21 cellular contexts compared by ENCODE assay signal in genomic region chr13:99208845-99209527, GRCh38. TPM values are rescaled to one million over a fixed set of nuclear protein-coding genes. Genes with fewer than 3 reads are reported as not detected.
A peak's percentile ranks its signal among the peaks of the same experiment; 100 is the strongest.
DNase-seq lines count a peak whose midpoint lies in the region; ATAC-seq and TF ChIP-seq lines count a peak whose summit lies in the region.
"Had no signal": no experiment of that assay in that cellular context is flagged by ENCODE, and none has a peak within 500 bp of the region (broad histone marks: within the 10 kb centered on the region; RNA-seq: fewer than 3 reads in every experiment).

No MANE protein-coding gene starts in this region.

- H3K9ac ChIP-seq in neuronal stem cell (ENCODE audit: low read depth, low read length, poor library complexity) (no peak overlapping the region), mesendoderm (ENCODE audit: low read length) (no peak overlapping the region), neural progenitor cell (no peak overlapping the region)

- no peaks in the 10 kb centered on the region for H3K9me3 Mint-ChIP-seq in activated CD4-positive, alpha-beta memory T cell treated with anti-CD3 and anti-CD28 coated beads for 36 hours
- H3K9me3 Mint-ChIP-seq in activated CD4-positive, alpha-beta memory T cell treated with anti-CD3 and anti-CD28 coated beads, Interleukin-2, amount 10 ng/mL, durations not matched to agents 7 days and 5 days: no peaks in the 10 kb centered on the region
- H3K9me3 Mint-ChIP-seq in activated naive CD8-positive, alpha-beta T cell treated with anti-CD3 and anti-CD28 coated beads, Interleukin-2, amount 50 U/mL, for 24 hours: no peaks in the 10 kb centered on the region
- H3K9me3 Mint-ChIP-seq in neural progenitor cell: no peaks in the 10 kb centered on the region
- H3K9me3 Mint-ChIP-seq: mesothelial cell of epicardium had no signal

- H3K36me3 ChIP-seq in HEK293 (ENCODE audit: control insufficient read depth in 2 of 2, insufficient read depth in 1 of 2, low read length in 2 of 2) (peaks cover 0 to 4% of the 10 kb centered on the region in 2 experiments; a peak in 2 of 3 replicates), neuronal stem cell (replicated peaks in 1 of 2; ENCODE audit: control insufficient read depth in 2 of 2, insufficient read depth in 2 of 2, low read length in 2 of 2) (peaks cover 4 to 25% of the 10 kb centered on the region in 2 donors), mesendoderm (ENCODE audit: control insufficient read depth, insufficient read depth, low read length) (no peaks in the 10 kb centered on the region), neural progenitor cell (no peaks in the 10 kb centered on the region)
- H3K36me3 ChIP-seq: upper lobe of right lung had no signal

- no peaks in the 10 kb centered on the region for H3F3A ChIP-seq in neural progenitor cell (ENCODE audit: low read depth)

- no peak overlapping the region for H3K4me2 ChIP-seq in neuronal stem cell (ENCODE audit: insufficient read depth, low read length, poor library complexity, severe bottlenecking)
- no peak overlapping the region for H3K4me2 ChIP-seq in mesendoderm (ENCODE audit: low read length)
- no peak overlapping the region for H3K4me2 ChIP-seq in neural progenitor cell
- H3K4me2 ChIP-seq: A549 had no signal

- H3K27ac Mint-ChIP-seq in activated CD4-positive, alpha-beta memory T cell treated with anti-CD3 and anti-CD28 coated beads for 36 hours: peak overlapping the region; percentile 15
- H3K27ac Mint-ChIP-seq in activated CD4-positive, alpha-beta memory T cell treated with anti-CD3 and anti-CD28 coated beads, Interleukin-2, amount 10 ng/mL, durations not matched to agents 7 days and 5 days: no peak overlapping the region
- H3K27ac Mint-ChIP-seq in activated naive CD8-positive, alpha-beta T cell treated with anti-CD3 and anti-CD28 coated beads, Interleukin-2, amount 50 U/mL, for 24 hours: peak overlapping the region; percentile 43
- no peak overlapping the region for H3K27ac Mint-ChIP-seq in neural progenitor cell
- H3K27ac Mint-ChIP-seq: mesothelial cell of epicardium had no signal

- H2AFZ ChIP-seq in neuronal stem cell (ENCODE audit: low read length): no peak overlapping the region
- no peak overlapping the region for H2AFZ ChIP-seq in neural progenitor cell (replicated peaks)

- no peak overlapping the region for H3K27ac ChIP-seq in HEK293 (ENCODE audit: extremely low read depth, low read depth, low read length)
- H3K27ac ChIP-seq in neuronal stem cell (replicated peaks; ENCODE audit: low read length): no peak overlapping the region
- H3K27ac ChIP-seq in mesendoderm (ENCODE audit: low read depth, low read length): no peak overlapping the region
- H3K27ac ChIP-seq in neural progenitor cell: no peak overlapping the region
- H3K27ac ChIP-seq: A549, C4-2B, neutrophil, upper lobe of right lung had no signal

- H4K20me1 ChIP-seq in neural progenitor cell (ENCODE audit: low read depth): peaks cover 81% of the 10 kb centered on the region

- H3K4ac ChIP-seq in neuronal stem cell (ENCODE audit: low read length) (no peak overlapping the region), mesendoderm (ENCODE audit: low read depth, low read length) (no peak overlapping the region)

- H3K9me3 ChIP-seq in HEK293 (ENCODE audit: control insufficient read depth, insufficient read depth, low read depth, low read length): no peaks in the 10 kb centered on the region
- H3K9me3 ChIP-seq in neuronal stem cell (replicated peaks in 1 of 2; ENCODE audit: control insufficient read depth in 2 of 2, insufficient read depth in 1 of 2, low read depth in 1 of 2, low read length in 2 of 2): no peaks in the 10 kb centered on the region
- no peaks in the 10 kb centered on the region for H3K9me3 ChIP-seq in neural progenitor cell (ENCODE audit: low read depth)
- H3K9me3 ChIP-seq: A549, neutrophil, upper lobe of right lung had no signal

- no peak overlapping the region for H4K5ac ChIP-seq in mesendoderm (ENCODE audit: low read length)

- no peaks in the 10 kb centered on the region for H3K27me3 Mint-ChIP-seq in activated CD4-positive, alpha-beta memory T cell treated with anti-CD3 and anti-CD28 coated beads for 36 hours
- peaks cover 11% of the 10 kb centered on the region for H3K27me3 Mint-ChIP-seq in activated CD4-positive, alpha-beta memory T cell treated with anti-CD3 and anti-CD28 coated beads, Interleukin-2, amount 10 ng/mL, durations not matched to agents 7 days and 5 days
- H3K27me3 Mint-ChIP-seq in activated naive CD8-positive, alpha-beta T cell treated with anti-CD3 and anti-CD28 coated beads, Interleukin-2, amount 50 U/mL, for 24 hours: peaks cover 2% of the 10 kb centered on the region
- H3K27me3 Mint-ChIP-seq in neural progenitor cell (ENCODE audit: insufficient read depth, low read depth): peaks cover 2% of the 10 kb centered on the region

- H3K23ac ChIP-seq in neuronal stem cell (ENCODE audit: low read depth, low read length, poor library complexity) (no peak overlapping the region), mesendoderm (ENCODE audit: low read length) (no peak overlapping the region)

- H3K79me1 ChIP-seq in neuronal stem cell (ENCODE audit: low read depth, low read length): peaks cover 6% of the 10 kb centered on the region
- H3K79me1 ChIP-seq in mesendoderm (ENCODE audit: low read length): peaks cover 32% of the 10 kb centered on the region

- H2BK15ac ChIP-seq in neuronal stem cell (ENCODE audit: low read length) (no peak overlapping the region), mesendoderm (replicated peaks; ENCODE audit: low read depth) (no peak overlapping the region)

- H3K4me1 ChIP-seq in HEK293 (ENCODE audit: control insufficient read depth, insufficient read depth, low read length) (no peaks in the 10 kb centered on the region), neuronal stem cell (ENCODE audit: control insufficient read depth in 2 of 2, insufficient read depth in 1 of 2, low read depth in 1 of 2, low read length in 2 of 2) (peaks cover under 1 to 9% of the 10 kb centered on the region in 2 donors), mesendoderm (ENCODE audit: control insufficient read depth, low read depth, low read length) (peaks cover 1% of the 10 kb centered on the region), neural progenitor cell (peaks cover 3% of the 10 kb centered on the region)
- H3K4me1 ChIP-seq: A549, upper lobe of right lung had no signal

- H2BK120ac ChIP-seq in neuronal stem cell (ENCODE audit: low read depth, low read length) (no peak overlapping the region), mesendoderm (ENCODE audit: low read depth, low read length) (no peak overlapping the region)

- WGBS in neuronal stem cell (ENCODE audit: extremely low coverage in 2 of 2, insufficient read length in 2 of 2, insufficient replicate concordance in 1 of 2), 2 donors: no CpG with 5 or more reads among the region's 8 CpGs
- no CpG with 5 or more reads among the region's 8 CpGs for WGBS in mesendoderm (ENCODE audit: extremely low coverage, insufficient coverage, low lambda C conversion rate)

- POLR2A ChIA-PET in activated CD4-positive, alpha-beta memory T cell treated with anti-CD3 and anti-CD28 coated beads for 36 hours (lab: Charles Lee): interaction anchor here (1.0 kb wide), 1 partner anchor 10 kb away, joined by 3 read pairs; no protein-coding TSS in a partner anchor
- POLR2A ChIA-PET in activated CD4-positive, alpha-beta memory T cell treated with anti-CD3 and anti-CD28 coated beads, Interleukin-2, amount 10 ng/mL, durations not matched to agents 7 days and 5 days (lab: Charles Lee): interaction anchor here (1.0 to 2.2 kb wide), 2 partner anchors 8 to 49 kb away, joined by 3 to 10 read pairs; partner anchors contain the start of genes GPR18 and UBAC2
- POLR2A ChIA-PET in HEK293 (lab: Yijun Ruan, JAX): no interaction called here

- H3K4me1 Mint-ChIP-seq in activated CD4-positive, alpha-beta memory T cell treated with anti-CD3 and anti-CD28 coated beads for 36 hours (ENCODE audit: low read depth): peaks cover 78% of the 10 kb centered on the region
- peaks cover 38% of the 10 kb centered on the region for H3K4me1 Mint-ChIP-seq in activated CD4-positive, alpha-beta memory T cell treated with anti-CD3 and anti-CD28 coated beads, Interleukin-2, amount 10 ng/mL, durations not matched to agents 7 days and 5 days
- peaks cover 87% of the 10 kb centered on the region for H3K4me1 Mint-ChIP-seq in activated naive CD8-positive, alpha-beta T cell treated with anti-CD3 and anti-CD28 coated beads, Interleukin-2, amount 50 U/mL, for 24 hours
- peaks cover 24% of the 10 kb centered on the region for H3K4me1 Mint-ChIP-seq in neural progenitor cell

- peaks cover 30% of the 10 kb centered on the region for H3K36me3 Mint-ChIP-seq in activated CD4-positive, alpha-beta memory T cell treated with anti-CD3 and anti-CD28 coated beads for 36 hours
- H3K36me3 Mint-ChIP-seq in activated CD4-positive, alpha-beta memory T cell treated with anti-CD3 and anti-CD28 coated beads, Interleukin-2, amount 10 ng/mL, durations not matched to agents 7 days and 5 days (ENCODE audit: low read depth): peaks cover 37% of the 10 kb centered on the region
- H3K36me3 Mint-ChIP-seq in activated naive CD8-positive, alpha-beta T cell treated with anti-CD3 and anti-CD28 coated beads, Interleukin-2, amount 50 U/mL, for 24 hours (ENCODE audit: low read depth): peaks cover 47% of the 10 kb centered on the region
- peaks cover 29% of the 10 kb centered on the region for H3K36me3 Mint-ChIP-seq in neural progenitor cell

- H2BK5ac ChIP-seq in neuronal stem cell (ENCODE audit: low read length) (no peak overlapping the region), mesendoderm (ENCODE audit: low read length) (no peak overlapping the region)

- CTCF ChIA-PET in activated CD4-positive, alpha-beta memory T cell treated with anti-CD3 and anti-CD28 coated beads for 36 hours (lab: Charles Lee): no interaction called here
- CTCF ChIA-PET in activated CD4-positive, alpha-beta memory T cell treated with anti-CD3 and anti-CD28 coated beads, Interleukin-2, amount 10 ng/mL, durations not matched to agents 7 days and 5 days (lab: Charles Lee): no interaction called here
- CTCF ChIA-PET in HEK293 (lab: Yijun Ruan, JAX): no interaction called here

- no peak for ATAC-seq in activated naive CD8-positive, alpha-beta T cell treated with anti-CD3 and anti-CD28 coated beads, Interleukin-2, amount 50 U/mL, for 24 hours
- ATAC-seq: A549, upper lobe of right lung had no signal

- H3K4me3 Mint-ChIP-seq in activated CD4-positive, alpha-beta memory T cell treated with anti-CD3 and anti-CD28 coated beads for 36 hours: no peak overlapping the region
- no peak overlapping the region for H3K4me3 Mint-ChIP-seq in activated CD4-positive, alpha-beta memory T cell treated with anti-CD3 and anti-CD28 coated beads, Interleukin-2, amount 10 ng/mL, durations not matched to agents 7 days and 5 days
- H3K4me3 Mint-ChIP-seq in activated naive CD8-positive, alpha-beta T cell treated with anti-CD3 and anti-CD28 coated beads, Interleukin-2, amount 50 U/mL, for 24 hours: no peak overlapping the region
- H3K4me3 Mint-ChIP-seq in neural progenitor cell: no peak overlapping the region
- H3K4me3 Mint-ChIP-seq: mesothelial cell of epicardium had no signal

- H2AK5ac ChIP-seq in neuronal stem cell (ENCODE audit: low read depth, low read length) (no peak overlapping the region), mesendoderm (ENCODE audit: low read length) (no peak overlapping the region)

- H4K8ac ChIP-seq in neuronal stem cell (ENCODE audit: low read depth, low read length) (no peak overlapping the region), mesendoderm (ENCODE audit: low read depth, low read length) (no peak overlapping the region)

- intact Hi-C loops in activated CD4-positive, alpha-beta memory T cell treated with anti-CD3 and anti-CD28 coated beads for 36 hours (cut with micrococcal nuclease): no loop called here

- peaks cover 51% of the 10 kb centered on the region for H3K79me2 ChIP-seq in mesendoderm (ENCODE audit: control insufficient read depth, insufficient read depth, low read length)
- peaks cover 100% of the 10 kb centered on the region for H3K79me2 ChIP-seq in neural progenitor cell (ENCODE audit: low read depth)

- no peaks in the 10 kb centered on the region for H3K27me3 ChIP-seq in neuronal stem cell (ENCODE audit: control insufficient read depth in 3 of 3, insufficient read depth in 3 of 3, low read depth in 1 of 3, low read length in 3 of 3)
- no peaks in the 10 kb centered on the region for H3K27me3 ChIP-seq in mesendoderm (ENCODE audit: insufficient read depth, low read length, poor library complexity)
- H3K27me3 ChIP-seq in neural progenitor cell: no peaks in the 10 kb centered on the region
- H3K27me3 ChIP-seq: neutrophil, upper lobe of right lung had no signal

- DNase-seq in activated CD4-positive, alpha-beta memory T cell treated with anti-CD3 and anti-CD28 coated beads for 36 hours: no peak
- DNase-seq in activated CD4-positive, alpha-beta memory T cell treated with anti-CD3 and anti-CD28 coated beads, Interleukin-2, amount 10 ng/mL, durations not matched to agents 7 days and 5 days: no peak
- no peak for DNase-seq in activated naive CD8-positive, alpha-beta T cell treated with anti-CD3 and anti-CD28 coated beads, Interleukin-2, amount 50 U/mL, for 24 hours
- DNase-seq in neuronal stem cell (ENCODE audit: low spot score) (no peak), mesendoderm (no peak), neural progenitor cell (ENCODE audit: low spot score) (no peak), KG1 (lab: John Stamatoyannopoulos, UW) (no peak)
- DNase-seq: activated gamma-delta T cell; cortex of kidney; DMS79; foreskin melanocyte; NCI-H187 treated with DMSO at 0.1 percent for 48 hours; NCI-H446; right cardiac atrium; stimulated activated naive CD4-positive, alpha-beta T cell treated with Interleukin-2 at 50 U/mL for 16 hours; upper lobe of right lung had no signal

- H3K56ac ChIP-seq in mesendoderm (ENCODE audit: low read length): no peak overlapping the region

- no peak overlapping the region for H4K91ac ChIP-seq in neuronal stem cell (ENCODE audit: low read depth, low read length, poor library complexity)

- H2BK12ac ChIP-seq in neuronal stem cell (ENCODE audit: low read length): no peak overlapping the region

- TF ChIP-seq CTCF in HEK293 (tag by site-specific recombination; IDR thresholded peaks at IDR 0.05) (no peak), neural progenitor cell (IDR thresholded peaks at IDR 0.05) (no peak)

- H3K18ac ChIP-seq in neuronal stem cell (ENCODE audit: low read length) (peak overlapping the region; percentile 12), mesendoderm (ENCODE audit: low read length) (no peak overlapping the region)

- no peak overlapping the region for H3K14ac ChIP-seq in neuronal stem cell (ENCODE audit: low read length)

- H3K4me3 ChIP-seq in HEK293 (ENCODE audit: low read depth, low read length) (no peak overlapping the region), neuronal stem cell (ENCODE audit: low read length in 2 of 2) (no peak overlapping the region), mesendoderm (ENCODE audit: low read length) (no peak overlapping the region), neural progenitor cell (no peak overlapping the region)
- H3K4me3 ChIP-seq: A549, upper lobe of right lung had no signal

RNA-seq across cellular contexts. Expression of gene UBAC2, which starts 8.3 kb away (rescaled TPM):
- 10 to 100 TPM; 51.8 to 54.5 TPM for total RNA-seq in activated CD4-positive, alpha-beta memory T cell treated with anti-CD3 and anti-CD28 coated beads for 36 hours
- 10 to 100 TPM; 53.8 to 55.2 TPM for total RNA-seq in activated CD4-positive, alpha-beta memory T cell treated with anti-CD3 and anti-CD28 coated beads, Interleukin-2, amount 10 ng/mL, durations not matched to agents 7 days and 5 days
- polyA plus RNA-seq in neuronal stem cell (2013, experiment 1 of 2): 70.1 TPM
- 68.4 TPM for polyA plus RNA-seq in neuronal stem cell (2013, experiment 2 of 2)
- polyA plus RNA-seq in mesendoderm (2013, experiment 1 of 2): 39.5 TPM
- 37.8 TPM for polyA plus RNA-seq in mesendoderm (2013, experiment 2 of 2)
- total RNA-seq in neural progenitor cell (ENCODE audit: low replicate concordance): 87.7 and 93.2 TPM in 2 replicates

RNA-seq across cellular contexts. Expression of gene GPR18, which starts 49.2 kb away (rescaled TPM):
- total RNA-seq in activated CD4-positive, alpha-beta memory T cell treated with anti-CD3 and anti-CD28 coated beads for 36 hours: 1 to 10 TPM; 2.4 to 2.8 TPM
- total RNA-seq in activated CD4-positive, alpha-beta memory T cell treated with anti-CD3 and anti-CD28 coated beads, Interleukin-2, amount 10 ng/mL, durations not matched to agents 7 days and 5 days: 10 to 100 TPM; 10.3 to 10.4 TPM
- not detected for polyA plus RNA-seq in neuronal stem cell (2013, experiment 1 of 2)
- not detected for polyA plus RNA-seq in neuronal stem cell (2013, experiment 2 of 2)
- not detected for polyA plus RNA-seq in mesendoderm (2013, experiment 1 of 2)
- not detected for polyA plus RNA-seq in mesendoderm (2013, experiment 2 of 2)
- not detected in 2 replicates for total RNA-seq in neural progenitor cell (ENCODE audit: low replicate concordance)
- total RNA-seq: mesothelial cell of epicardium had no signal
- polyA plus RNA-seq: A549, right cardiac atrium had no signal

Comparison
In these comparisons a context has a peak if more than half of its experiments do, and no peak if none do; other contexts are left out.
1. H3K27ac Mint-ChIP-seq: peak in activated CD4-positive, alpha-beta memory T cell treated with anti-CD3 and anti-CD28 coated beads for 36 hours (single experiment) and activated naive CD8-positive, alpha-beta T cell treated with anti-CD3 and anti-CD28 coated beads, Interleukin-2, amount 50 U/mL, for 24 hours (single experiment); none in activated CD4-positive, alpha-beta memory T cell treated with anti-CD3 and anti-CD28 coated beads, Interleukin-2, amount 10 ng/mL, durations not matched to agents 7 days and 5 days (single experiment) and neural progenitor cell (single experiment).